ENCODE assay signal across 23 cellular contexts in genomic region chrX:1885116-1885515, GRCh38.
"Had no signal": no experiment of that assay in that cellular context is flagged by ENCODE, and none has a peak within 500 bp of the region (broad histone marks: within the 10 kb centered on the region; RNA-seq: fewer than 3 reads in every experiment).

No MANE protein-coding gene starts in this region.

- DNase-seq: cerebellar nuclear complex; dermis blood vessel endothelial cell; erythroblast; foreskin keratinocyte; heart left ventricle; hippocampal formation; kidney glomerular epithelial cell; mesendoderm; naive thymus-derived CD4-positive, alpha-beta T cell; ovary; sigmoid colon; stimulated activated CD4-positive, alpha-beta T cell treated with anti-CD3 and anti-CD28 coated beads, Interleukin-2, amount 100 ng/mL, for 24 hours; stimulated activated CD4-positive, alpha-beta T cell treated with anti-CD3 and anti-CD28 coated beads, Interleukin-4, amount 100 ng/mL, for 4 hours; stimulated activated naive B cell treated with anti-CD40 and anti-IgM and Interleukin-4, amounts not matched to agents 10 μg/mL and 1 μg/mL and 100 μg/mL, for 72 hours; stimulated activated naive CD8-positive, alpha-beta T cell treated with anti-CD3 and anti-CD28 coated beads, Interleukin-15, amount 100 ng/mL, for 72 hours; transverse colon had no signal

- H3K27ac ChIP-seq: foreskin keratinocyte, heart left ventricle, neutrophil, ovary, sigmoid colon, thoracic aorta, transverse colon had no signal

- H3K27me3 ChIP-seq: foreskin keratinocyte, heart left ventricle, neutrophil, ovary, sigmoid colon, transverse colon had no signal

- H3K4me1 Mint-ChIP-seq: stimulated activated naive B cell treated with anti-CD40 and anti-IgM and Interleukin-4, amounts not matched to agents 10 μg/mL and 1 μg/mL and 100 μg/mL, for 72 hours; stimulated activated naive CD8-positive, alpha-beta T cell treated with anti-CD3 and anti-CD28 coated beads, Interleukin-15, amount 100 ng/mL, for 72 hours had no signal

- H3K4me1 ChIP-seq: foreskin keratinocyte, heart left ventricle, sigmoid colon, transverse colon had no signal

- H3K4me3 ChIP-seq: heart left ventricle, ovary, sigmoid colon, skin epidermis, thoracic aorta, transverse colon had no signal

- H3K36me3 ChIP-seq: heart left ventricle, neutrophil, ovary, sigmoid colon, thoracic aorta, transverse colon had no signal

- H3K9me3 ChIP-seq: neutrophil, sigmoid colon, thoracic aorta, transverse colon had no signal

- H3K27ac Mint-ChIP-seq: naive thymus-derived CD4-positive, alpha-beta T cell; progenitor cell of endocrine pancreas; stimulated activated naive B cell treated with anti-CD40 and anti-IgM and Interleukin-4, amounts not matched to agents 10 μg/mL and 1 μg/mL and 100 μg/mL, for 72 hours; stimulated activated naive CD8-positive, alpha-beta T cell treated with anti-CD3 and anti-CD28 coated beads, Interleukin-15, amount 100 ng/mL, for 72 hours had no signal

- FAIRE-seq: colon, endothelial cell of umbilical vein, islet of Langerhans had no signal

- ATAC-seq: foreskin keratinocyte; heart left ventricle; naive thymus-derived CD4-positive, alpha-beta T cell; stimulated activated naive B cell treated with anti-CD40 and anti-IgM and Interleukin-4, amounts not matched to agents 10 μg/mL and 1 μg/mL and 100 μg/mL, for 72 hours; stimulated activated naive CD8-positive, alpha-beta T cell treated with anti-CD3 and anti-CD28 coated beads, Interleukin-15, amount 100 ng/mL, for 72 hours had no signal

- H3K4me3 Mint-ChIP-seq: naive thymus-derived CD4-positive, alpha-beta T cell; stimulated activated naive B cell treated with anti-CD40 and anti-IgM and Interleukin-4, amounts not matched to agents 10 μg/mL and 1 μg/mL and 100 μg/mL, for 72 hours; stimulated activated naive CD8-positive, alpha-beta T cell treated with anti-CD3 and anti-CD28 coated beads, Interleukin-15, amount 100 ng/mL, for 72 hours had no signal
